Comparison of ENCODE assay signal across 1 cellular context in genomic region chr12:45220961-45221360, GRCh38.
TF ChIP-seq lines count a peak whose summit lies in the region.

No MANE protein-coding gene starts in this region.

TF ChIP-seq in H1, 55 proteins besides CTCF, POLR2A, EP300 and RAD21:
- TF ChIP-seq E2F6 (IDR thresholded peaks at IDR 0.05) (no peak), YY1 (IDR thresholded peaks at IDR 0.05; ENCODE audit: low read depth, low read length) (no peak), CHD1 (IDR thresholded peaks at IDR 0.05; ENCODE audit: low read depth, low read length) (no peak), SIRT6 (IDR thresholded peaks at IDR 0.05; ENCODE audit: low read length) (no peak), NANOG (IDR thresholded peaks at IDR 0.05; ENCODE audit: insufficient read depth, low read depth, low read length, poor library complexity, severe bottlenecking) (no peak), ZNF274 (IDR thresholded peaks at IDR 0.05; ENCODE audit: borderline replicate concordance, extremely low read depth, low read length) (no peak), TAF1 (IDR thresholded peaks at IDR 0.05; ENCODE audit: low read depth, low read length) (no peak), CBX8 (IDR thresholded peaks at IDR 0.05; ENCODE audit: borderline replicate concordance, low read depth, low read length) (no peak), CBX5 (IDR thresholded peaks at IDR 0.05; ENCODE audit: low read depth, low read length) (no peak), EGR1 (IDR thresholded peaks at IDR 0.05; ENCODE audit: borderline replicate concordance, low read depth, low read length) (no peak), ASH2L (IDR thresholded peaks at IDR 0.05; ENCODE audit: low read length) (no peak), USF2 (IDR thresholded peaks at IDR 0.05; ENCODE audit: low read length) (no peak), BRCA1 (IDR thresholded peaks at IDR 0.05; ENCODE audit: low read depth, low read length) (no peak), SP1 (IDR thresholded peaks at IDR 0.05; ENCODE audit: low read depth, low read length) (no peak), CEBPB (IDR thresholded peaks at IDR 0.05; ENCODE audit: low read depth, low read length) (no peak), NRF1 (IDR thresholded peaks at IDR 0.05; ENCODE audit: low read depth, low read length) (no peak), RXRA (IDR thresholded peaks at IDR 0.05; ENCODE audit: insufficient read depth, low read depth, low read length) (no peak), CREB1 (IDR thresholded peaks at IDR 0.05) (no peak), CTBP2 (IDR thresholded peaks at IDR 0.05; ENCODE audit: borderline replicate concordance, insufficient read depth, insufficient read length, low read length) (no peak), TAF7 (optimal IDR thresholded peaks at IDR 0.05; ENCODE audit: borderline replicate concordance, low read depth, low read length) (no peak)
